ENCODE assay signal across 8 cellular contexts in the genomic region with DNA sequence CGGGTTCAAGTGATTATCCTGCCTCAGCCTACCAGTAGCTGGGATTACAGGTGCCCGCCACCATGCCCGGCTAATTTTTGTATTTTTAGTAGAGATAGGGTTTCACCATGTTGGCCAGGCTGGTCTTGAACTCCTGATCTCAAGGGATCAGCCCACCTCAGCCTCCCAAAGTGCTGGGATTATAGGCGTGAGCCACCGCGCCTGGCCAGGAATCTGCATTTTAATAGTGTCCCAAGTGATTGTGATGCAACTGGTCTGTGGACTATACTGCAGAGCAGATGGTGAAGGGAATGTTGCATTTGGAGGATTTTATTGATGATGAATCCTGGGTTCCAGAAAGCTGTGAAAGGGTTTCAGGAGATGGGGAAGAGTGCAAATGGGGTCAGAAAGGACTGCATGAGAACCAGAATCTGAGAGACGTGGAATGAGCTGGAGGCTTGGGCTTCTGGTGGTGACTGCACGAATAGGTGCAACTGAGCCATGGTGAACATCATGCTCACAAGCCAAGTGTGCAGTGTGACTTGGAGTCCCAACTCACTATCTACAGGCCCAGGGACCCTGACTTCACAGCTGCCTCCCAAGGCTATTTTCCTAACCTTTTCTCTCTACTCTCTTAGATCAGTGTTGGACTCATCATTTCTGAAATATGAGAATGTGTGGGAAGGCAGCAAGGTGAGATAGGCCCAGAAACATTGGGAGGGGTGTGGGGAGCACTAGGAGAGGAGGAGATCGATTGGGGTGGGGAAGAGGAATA. TPM values are rescaled to one million over a fixed set of nuclear protein-coding genes. Genes with fewer than 3 reads are reported as not detected.
A peak's percentile ranks its signal among the peaks of the same experiment; 100 is the strongest.
DNase-seq lines count a peak whose midpoint lies in the region; ATAC-seq and TF ChIP-seq lines count a peak whose summit lies in the region.

No MANE protein-coding gene starts in this region.

- H2AFZ ChIP-seq in OCI-LY7 (ENCODE audit: low read length) = no peak overlapping the region

- peaks cover 50% of the 10 kb centered on the region for H3K36me3 ChIP-seq in OCI-LY7 (ENCODE audit: insufficient read depth, low read length)

- H3K36me3 Mint-ChIP-seq in activated T-cell treated with anti-CD3 and anti-CD28 coated beads, Interleukin-2, amount 50 U/mL, for 72 hours (ENCODE audit: insufficient read depth in 2 of 2) = peaks cover 8 to 23% of the 10 kb centered on the region in 2 donors
- H3K36me3 Mint-ChIP-seq in dendritic cell treated with granulocyte-macrophage colony-stimulating factor and Interleukin-4, amounts not matched to agents 40 ng/mL and 50 ng/mL, for 4 days (ENCODE audit: low read depth) = peaks cover 51% of the 10 kb centered on the region

- H3K27ac Mint-ChIP-seq in activated T-cell treated with anti-CD3 and anti-CD28 coated beads, Interleukin-2, amount 50 U/mL, for 72 hours = peak overlapping the region; percentile 25
- peak overlapping the region; percentile 47 for H3K27ac Mint-ChIP-seq in dendritic cell treated with granulocyte-macrophage colony-stimulating factor and Interleukin-4, amounts not matched to agents 40 ng/mL and 50 ng/mL, for 4 days

- intact Hi-C loops in OCI-LY7 (cut with micrococcal nuclease; ENCODE audit: unreplicated experiment) = loop anchor here (2.0 to 5.0 kb wide), 2 partner anchors 73 to 141 kb away; a partner anchor contains a TSS
- intact Hi-C loops in dendritic cell treated with granulocyte-macrophage colony-stimulating factor and Interleukin-4, amounts not matched to agents 40 ng/mL and 50 ng/mL, for 4 days (cut with micrococcal nuclease) = no loop called here
- intact Hi-C loops in sciatic nerve (cut with DNase I) = no loop called here

- H3K4me1 Mint-ChIP-seq in activated T-cell treated with anti-CD3 and anti-CD28 coated beads, Interleukin-2, amount 50 U/mL, for 72 hours (ENCODE audit: low read depth) = peaks cover 40% of the 10 kb centered on the region
- H3K4me1 Mint-ChIP-seq in dendritic cell treated with granulocyte-macrophage colony-stimulating factor and Interleukin-4, amounts not matched to agents 40 ng/mL and 50 ng/mL, for 4 days (ENCODE audit: low read depth) = peaks cover 10% of the 10 kb centered on the region

- peak overlapping the region; percentile 58 for H3K27ac ChIP-seq in OCI-LY7 (ENCODE audit: low read depth, low read length, poor library complexity, severe bottlenecking)

- no peak overlapping the region for H3K4me3 ChIP-seq in OCI-LY7 (ENCODE audit: low read depth, low read length, poor library complexity, severe bottlenecking)

- CTCF ChIA-PET in OCI-LY7 (lab: Charles Lee; ENCODE audit: unreplicated experiment) = no interaction called here

- H3K9me3 ChIP-seq in OCI-LY7 (ENCODE audit: low read length) = no peaks in the 10 kb centered on the region

- no peak for DNase-seq in activated T-cell treated with anti-CD3 and anti-CD28 coated beads, Interleukin-2, amount 50 U/mL, for 72 hours
- DNase-seq in activated T-cell treated with anti-CD3 and anti-CD28 coated beads, Interleukin-2, amount 50 U/mL, for 1 hour = no peak
- DNase-seq in OCI-LY7 (ENCODE audit: low spot score) = no peak
- peak; percentile 36 for DNase-seq in sciatic nerve (ENCODE audit: low spot score)
- DNase-seq in KG1 (lab: John Stamatoyannopoulos, UW) = no peak
- no peak for DNase-seq in NCI-H2029 (lab: John Stamatoyannopoulos, UW)
- no peak for DNase-seq in AML-193 (lab: John Stamatoyannopoulos, UW)

- no peaks in the 10 kb centered on the region for H3K9me3 Mint-ChIP-seq in activated T-cell treated with anti-CD3 and anti-CD28 coated beads, Interleukin-2, amount 50 U/mL, for 72 hours
- H3K9me3 Mint-ChIP-seq in dendritic cell treated with granulocyte-macrophage colony-stimulating factor and Interleukin-4, amounts not matched to agents 40 ng/mL and 50 ng/mL, for 4 days = no peaks in the 10 kb centered on the region

- H3K79me2 ChIP-seq in OCI-LY7 (ENCODE audit: insufficient read depth, low read depth, low read length) = peaks cover 24% of the 10 kb centered on the region

- no peak overlapping the region; the same call in 1 of the 2 replicates for H3K4me2 ChIP-seq in OCI-LY7 (ENCODE audit: low read length)

- BruUV-seq in OCI-LY7 (replicated peaks; lab: Mats Ljungman, UMichigan) = no TSS peak

- no peak for TF ChIP-seq CTCF in OCI-LY7 (conservative IDR thresholded peaks at IDR 0.05; ENCODE audit: low read length)

- H4K20me1 ChIP-seq in OCI-LY7 (ENCODE audit: insufficient read depth, low read length) = peaks cover 22% of the 10 kb centered on the region; the same call in 1 of the 2 replicates

- no peaks in the 10 kb centered on the region for H3K27me3 Mint-ChIP-seq in activated T-cell treated with anti-CD3 and anti-CD28 coated beads, Interleukin-2, amount 50 U/mL, for 72 hours (ENCODE audit: low read depth)
- H3K27me3 Mint-ChIP-seq in dendritic cell treated with granulocyte-macrophage colony-stimulating factor and Interleukin-4, amounts not matched to agents 40 ng/mL and 50 ng/mL, for 4 days = no peaks in the 10 kb centered on the region

- POLR2A ChIA-PET in OCI-LY7 (lab: Charles Lee) = interaction anchor here (0.7 kb wide), 1 partner anchor 26 kb away, joined by 3 read pairs; no protein-coding TSS in a partner anchor

- H3K9me2 ChIP-seq in OCI-LY7 (ENCODE audit: insufficient read depth, low read length) = no peaks in the 10 kb centered on the region

- no peak for ATAC-seq in activated T-cell treated with anti-CD3 and anti-CD28 coated beads, Interleukin-2, amount 50 U/mL, for 72 hours (replicated peaks in 1 of 2)
- no peak for ATAC-seq in sciatic nerve

- H3K4me1 ChIP-seq in OCI-LY7 (ENCODE audit: insufficient read depth, low read length, poor library complexity, severe bottlenecking) = peaks cover 23% of the 10 kb centered on the region

- H3K4me3 Mint-ChIP-seq in activated T-cell treated with anti-CD3 and anti-CD28 coated beads, Interleukin-2, amount 50 U/mL, for 72 hours = no peak overlapping the region
- H3K4me3 Mint-ChIP-seq in dendritic cell treated with granulocyte-macrophage colony-stimulating factor and Interleukin-4, amounts not matched to agents 40 ng/mL and 50 ng/mL, for 4 days = no peak overlapping the region

RNA-seq across cellular contexts. Expression of a gene that starts 4.5 kb away (rescaled TPM):
- 10 to 100 TPM; 23.0 to 28.9 TPM for total RNA-seq in activated T-cell treated with anti-CD3 and anti-CD28 coated beads, Interleukin-2, amount 50 U/mL, for 72 hours
- total RNA-seq in OCI-LY7 (2014; rRNA removed; shearing (Covaris generic)) = 306 and 600 TPM in 2 replicates
- 74.6 and 79.1 TPM in 2 replicates for total RNA-seq in OCI-LY7 (2022)
- total RNA-seq in sciatic nerve = 93.6 TPM

RNA-seq across cellular contexts. Expression of a gene that starts 25.4 kb away (rescaled TPM):
- total RNA-seq in activated T-cell treated with anti-CD3 and anti-CD28 coated beads, Interleukin-2, amount 50 U/mL, for 72 hours = 10 to 100 TPM; 22.8 to 25.0 TPM
- 0.90 and 1.3 TPM in 2 replicates for total RNA-seq in OCI-LY7 (2014; rRNA removed; shearing (Covaris generic))
- total RNA-seq in OCI-LY7 (2022) (6.0 and 8.8 TPM in 2 replicates), sciatic nerve (13.7 TPM)

RNA-seq across cellular contexts. Expression of a gene that starts 33.8 kb away (rescaled TPM):
- 1 to 10 TPM; 1.4 to 1.9 TPM for total RNA-seq in activated T-cell treated with anti-CD3 and anti-CD28 coated beads, Interleukin-2, amount 50 U/mL, for 72 hours
- total RNA-seq in OCI-LY7 (2014; rRNA removed; shearing (Covaris generic)) = not detected in 2 replicates
- total RNA-seq in OCI-LY7 (2022) = 0.83 TPM in 1 of 2 replicates, not detected in the other
- 159 TPM for total RNA-seq in sciatic nerve

RNA-seq across cellular contexts. Expression of a gene that starts 49.1 kb away (rescaled TPM):
- total RNA-seq in activated T-cell treated with anti-CD3 and anti-CD28 coated beads, Interleukin-2, amount 50 U/mL, for 72 hours = 1 to 10 TPM; 7.8 to 9.9 TPM
- 2.5 and 2.7 TPM in 2 replicates for total RNA-seq in OCI-LY7 (2014; rRNA removed; shearing (Covaris generic))
- 6.4 and 7.4 TPM in 2 replicates for total RNA-seq in OCI-LY7 (2022)
- 20.3 TPM for total RNA-seq in sciatic nerve

RNA-seq across cellular contexts. Expression of a gene that starts 58.2 kb away (rescaled TPM):
- total RNA-seq in activated T-cell treated with anti-CD3 and anti-CD28 coated beads, Interleukin-2, amount 50 U/mL, for 72 hours = 100 to 1,000 TPM; 226 to 265 TPM
- 358 and 437 TPM in 2 replicates for total RNA-seq in OCI-LY7 (2014; rRNA removed; shearing (Covaris generic))
- total RNA-seq in OCI-LY7 (2022) (280 and 289 TPM in 2 replicates), sciatic nerve (79.6 TPM)

Comparison
In these comparisons a context has a peak if more than half of its experiments do, and no peak if none do; other contexts are left out.
1. RNA of a gene that starts 33.8 kb away (total RNA-seq): 159 TPM in sciatic nerve (single experiment); 1.4 to 1.9 TPM in activated T-cell treated with anti-CD3 and anti-CD28 coated beads, Interleukin-2, amount 50 U/mL, for 72 hours and 0.83 TPM in OCI-LY7; every median in the first group is over 10 times any median in the second.